11 cellular contexts compared by ENCODE assay signal in genomic region chr16:84986102-84986501, GRCh38. TPM values are rescaled to one million over a fixed set of nuclear protein-coding genes. Genes with fewer than 3 reads are reported as not detected.
DNase-seq lines count a peak whose midpoint lies in the region; ATAC-seq and TF ChIP-seq lines count a peak whose summit lies in the region.
"Had no signal": no experiment of that assay in that cellular context is flagged by ENCODE, and none has a peak within 500 bp of the region (broad histone marks: within the 10 kb centered on the region; RNA-seq: fewer than 3 reads in every experiment).

No MANE protein-coding gene starts in this region.

- peak overlapping the region in 1 of 2 donors; percentile 11 for H3K4me3 Mint-ChIP-seq in activated T-cell treated with anti-CD3 and anti-CD28 coated beads, Interleukin-2, amount 50 U/mL, for 72 hours

- peak; percentile 74 for DNase-seq in activated effector memory CD4-positive, alpha-beta T cell treated with anti-CD3 and anti-CD28 coated beads, Interleukin-2, amount 50 U/mL, for 16 hours
- DNase-seq in activated effector memory CD4-positive, alpha-beta T cell treated with Interleukin-2 at 50 U/mL for 16 hours: no peak
- no peak for DNase-seq in activated T-cell treated with anti-CD3 and anti-CD28 coated beads, Interleukin-2, amount 50 U/mL, for 72 hours
- DNase-seq in stimulated activated CD4-positive, alpha-beta T cell treated with anti-CD3 and anti-CD28 coated beads, Interleukin-2, amount 100 ng/mL, for 4 hours (ENCODE audit: low read depth): peak; percentile 39
- no peak for DNase-seq in NCI-H446 (lab: John Stamatoyannopoulos, UW)
- DNase-seq in kidney glomerular epithelial cell (lab: John Stamatoyannopoulos, UW): no peak
- DNase-seq: KBM-7, NCI-H2029 treated with DMSO at 0.1 percent for 48 hours had no signal

- peak overlapping the region; percentile 78 for H3K27ac Mint-ChIP-seq in activated T-cell treated with anti-CD3 and anti-CD28 coated beads, Interleukin-2, amount 50 U/mL, for 72 hours

- peak; percentile 32 to 53 for ATAC-seq in activated T-cell treated with anti-CD3 and anti-CD28 coated beads, Interleukin-2, amount 50 U/mL, for 72 hours (replicated peaks in 1 of 2)
- no peak for ATAC-seq in gastroesophageal sphincter
- no peak for ATAC-seq in GM21447 (IDR thresholded peaks at IDR 0.05; ENCODE audit: unreplicated experiment)
- ATAC-seq: activated CD4-positive, CD25-positive, alpha-beta regulatory T cell treated with anti-CD3 and anti-CD28 coated beads, Interleukin-2, amount 50 U/mL, for 24 hours had no signal

- WGBS in gastroesophageal sphincter (ENCODE audit: low coverage in 1 of 2), 2 donors: 90% methylated on average over 7 to 18 of the region's 22 CpGs

- H3K4me1 ChIP-seq in gastroesophageal sphincter: peaks cover 0 to 47% (median 16%) of the 10 kb centered on the region in 3 donors

- no peaks in the 10 kb centered on the region for H3K9me3 Mint-ChIP-seq in activated T-cell treated with anti-CD3 and anti-CD28 coated beads, Interleukin-2, amount 50 U/mL, for 72 hours

- H3K36me3 ChIP-seq in gastroesophageal sphincter: peaks cover 0 to 87% of the 10 kb centered on the region in 2 donors

- H3K4me3 ChIP-seq in gastroesophageal sphincter: no peak overlapping the region

- H3K4me1 Mint-ChIP-seq in activated T-cell treated with anti-CD3 and anti-CD28 coated beads, Interleukin-2, amount 50 U/mL, for 72 hours (ENCODE audit: low read depth): peaks cover 13% of the 10 kb centered on the region

- H3K27me3 ChIP-seq in gastroesophageal sphincter: no peaks in the 10 kb centered on the region

- no peak for TF ChIP-seq CTCF in gastroesophageal sphincter (IDR thresholded peaks at IDR 0.05)

- no peak for TF ChIP-seq EP300 in gastroesophageal sphincter (IDR thresholded peaks at IDR 0.05)

- peak overlapping the region in 3 of 4 donors; percentile 23 to 79 (median 70) for H3K27ac ChIP-seq in gastroesophageal sphincter

- H3K36me3 Mint-ChIP-seq in activated T-cell treated with anti-CD3 and anti-CD28 coated beads, Interleukin-2, amount 50 U/mL, for 72 hours (ENCODE audit: insufficient read depth in 2 of 2): peaks cover 4% of the 10 kb centered on the region in 2 donors

- no peak for TF ChIP-seq POLR2A in gastroesophageal sphincter (IDR thresholded peaks at IDR 0.05)

- H3K27me3 Mint-ChIP-seq in activated T-cell treated with anti-CD3 and anti-CD28 coated beads, Interleukin-2, amount 50 U/mL, for 72 hours (ENCODE audit: low read depth): no peaks in the 10 kb centered on the region

- no peaks in the 10 kb centered on the region for H3K9me3 ChIP-seq in gastroesophageal sphincter

RNA-seq across cellular contexts. Expression of gene ZDHHC7, which starts 25.2 kb away (rescaled TPM):
- total RNA-seq in activated T-cell treated with anti-CD3 and anti-CD28 coated beads, Interleukin-2, amount 50 U/mL, for 72 hours: 10 to 100 TPM; 27.5 to 33.7 TPM
- total RNA-seq in gastroesophageal sphincter: 10 to 100 TPM; 55.3 to 77.5 (median 66.3) TPM

RNA-seq across cellular contexts. Expression of gene KIAA0513, which starts 41.5 kb away (rescaled TPM):
- total RNA-seq in activated T-cell treated with anti-CD3 and anti-CD28 coated beads, Interleukin-2, amount 50 U/mL, for 72 hours: 10 to 100 TPM; 10.6 to 14.5 TPM
- 10 to 100 TPM; 14.8 to 43.4 (median 28.5) TPM for total RNA-seq in gastroesophageal sphincter

Comparison
In these comparisons a context has a peak if more than half of its experiments do, and no peak if none do; other contexts are left out.
1. DNase-seq: peak in activated effector memory CD4-positive, alpha-beta T cell treated with anti-CD3 and anti-CD28 coated beads, Interleukin-2, amount 50 U/mL, for 16 hours (single experiment) and stimulated activated CD4-positive, alpha-beta T cell treated with anti-CD3 and anti-CD28 coated beads, Interleukin-2, amount 100 ng/mL, for 4 hours (single experiment); none in activated effector memory CD4-positive, alpha-beta T cell treated with Interleukin-2 at 50 U/mL for 16 hours (single experiment), activated T-cell treated with anti-CD3 and anti-CD28 coated beads, Interleukin-2, amount 50 U/mL, for 72 hours (0 of 2), NCI-H446 (0 of 2) and kidney glomerular epithelial cell (single experiment).
2. ATAC-seq: peak in activated T-cell treated with anti-CD3 and anti-CD28 coated beads, Interleukin-2, amount 50 U/mL, for 72 hours (2 of 2); none in gastroesophageal sphincter (single experiment) and GM21447 (single experiment).